ENCODE assay signal across 8 cellular contexts in the genomic region with DNA sequence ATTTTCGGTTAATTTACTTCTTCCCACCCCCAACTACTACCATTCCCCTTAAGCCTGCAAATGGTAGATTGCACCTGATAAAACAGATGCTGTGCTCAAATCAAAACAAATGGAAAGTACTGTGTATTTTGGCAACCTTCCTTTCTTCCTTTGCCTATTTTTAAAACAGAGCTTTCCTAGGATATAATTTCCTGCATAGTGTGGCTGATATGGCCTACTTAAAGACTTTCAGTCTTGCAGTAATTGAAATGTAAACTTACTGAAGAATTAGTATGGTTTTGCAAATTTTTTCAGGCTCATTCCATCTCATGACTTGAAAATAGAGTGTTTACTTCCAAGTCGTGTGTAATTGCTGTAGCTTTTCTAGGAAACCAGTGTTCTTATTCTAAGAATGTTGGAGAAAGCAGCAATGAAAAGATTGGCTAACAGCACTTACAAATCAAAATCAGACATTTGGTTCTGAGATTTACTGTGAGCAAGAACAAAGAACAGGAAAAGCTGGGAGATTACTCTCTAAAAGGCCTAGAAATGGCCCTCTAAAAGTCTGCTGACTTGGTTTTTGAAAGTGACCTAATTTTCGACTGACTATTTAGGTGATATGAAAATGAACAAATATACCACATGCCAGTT. TPM values are rescaled to one million over a fixed set of nuclear protein-coding genes. Genes with fewer than 3 reads are reported as not detected.
DNase-seq lines count a peak whose midpoint lies in the region; ATAC-seq and TF ChIP-seq lines count a peak whose summit lies in the region.

No MANE protein-coding gene starts in this region.

- in situ Hi-C loops in G401 (cut with HindIII; ENCODE audit: low sequenced_read_pairs): no loop called here

- H3K4me3 ChIP-seq in choroid plexus epithelial cell (ENCODE audit: low read depth, low read length): no peak overlapping the region

- ATAC-seq in HG03460 (IDR thresholded peaks at IDR 0.05; ENCODE audit: unreplicated experiment) (no peak), GM18867 (IDR thresholded peaks at IDR 0.05; ENCODE audit: unreplicated experiment) (no peak)

- no peak for TF ChIP-seq CTCF in choroid plexus epithelial cell (conservative IDR thresholded peaks at IDR 0.05; ENCODE audit: low read depth, low read length)

- peak; percentile 94 for DNase-seq in G401 (ENCODE audit: low spot score)
- peak; percentile 38 to 85 for DNase-seq in NCI-H2081 (lab: John Stamatoyannopoulos, UW)
- DNase-seq in choroid plexus epithelial cell (ENCODE audit: low read depth): peak; percentile 75
- DNase-seq in myocyte (ENCODE audit: low read depth): peak; percentile 37
- DNase-seq in HK-2 (ENCODE audit: unreplicated experiment): no peak
- DNase-seq in stimulated activated CD4-positive, alpha-beta T cell treated with anti-CD3 and anti-CD28 coated beads, Interleukin-1b, Interleukin-23, amount 100 ng/mL, for 48 hours: no peak

RNA-seq across cellular contexts. Expression of a gene that starts 52.0 kb away (rescaled TPM):
- total RNA-seq in G401 (2014; rRNA removed; shearing (Covaris generic)): 18.6 and 21.7 TPM in 2 replicates
- total RNA-seq in myocyte: 48.6 and 52.1 TPM in 2 replicates
- 23.8 TPM for polyA plus RNA-seq in myocyte (2012)

Comparison
In these comparisons a context has a peak if more than half of its experiments do, and no peak if none do; other contexts are left out.
1. DNase-seq: peak in G401 (single experiment), NCI-H2081 (2 of 2), choroid plexus epithelial cell (single experiment) and myocyte (single experiment); none in HK-2 (single experiment) and stimulated activated CD4-positive, alpha-beta T cell treated with anti-CD3 and anti-CD28 coated beads, Interleukin-1b, Interleukin-23, amount 100 ng/mL, for 48 hours (single experiment).